Comparison of ENCODE assay signal across 19 cellular contexts in genomic region chr17:27919120-27919519, GRCh38.
"Had no signal": no experiment of that assay in that cellular context is flagged by ENCODE, and none has a peak within 500 bp of the region (broad histone marks: within the 10 kb centered on the region; RNA-seq: fewer than 3 reads in every experiment).

No MANE protein-coding gene starts in this region.

- H3K36me3 ChIP-seq: brain microvascular endothelial cell, left ventricle myocardium inferior, right atrium auricular region, tibial nerve had no signal

- H3K4me3 ChIP-seq: coronary artery, left ventricle myocardium inferior, psoas muscle, right atrium auricular region, tibial nerve had no signal

- H3K9me3 ChIP-seq: left ventricle myocardium inferior, psoas muscle, right atrium auricular region, tibial nerve had no signal

- H3K4me3 Mint-ChIP-seq: activated CD4-positive, alpha-beta memory T cell treated with anti-CD3 and anti-CD28 coated beads, Interleukin-2, amount 10 ng/mL, durations not matched to agents 7 days and 5 days; activated naive CD4-positive, alpha-beta T cell treated with anti-CD3 and anti-CD28 coated beads for 36 hours; activated naive CD8-positive, alpha-beta T cell treated with anti-CD3 and anti-CD28 coated beads, Interleukin-2, amount 10 ng/mL, durations not matched to agents 7 days and 5 days; activated T-cell treated with anti-CD3 and anti-CD28 coated beads, Interleukin-2, amount 50 U/mL, for 72 hours; immature natural killer cell; mesothelial cell of epicardium; natural killer cell; stimulated activated naive CD8-positive, alpha-beta T cell treated with anti-CD3 and anti-CD28 coated beads, Interleukin-15, Interleukin-2, amounts not matched to agents 100 ng/mL and 50 ng/mL, for 24 hours; T-helper 17 cell had no signal

- DNase-seq: activated CD4-positive, alpha-beta memory T cell treated with anti-CD3 and anti-CD28 coated beads, Interleukin-2, amount 10 ng/mL, durations not matched to agents 7 days and 5 days; activated CD4-positive, alpha-beta T cell treated with anti-CD3 and anti-CD28 coated beads for 48 hours; activated effector memory CD4-positive, alpha-beta T cell treated with Interleukin-2 at 50 U/mL for 16 hours; activated naive CD4-positive, alpha-beta T cell treated with anti-CD3 and anti-CD28 coated beads for 36 hours; activated naive CD8-positive, alpha-beta T cell treated with anti-CD3 and anti-CD28 coated beads, Interleukin-2, amount 10 ng/mL, durations not matched to agents 7 days and 5 days; activated T-cell treated with anti-CD3 and anti-CD28 coated beads, Interleukin-2, amount 50 U/mL, for 72 hours; brain microvascular endothelial cell; foreskin keratinocyte; immature natural killer cell; left ventricle myocardium inferior; natural killer cell; psoas muscle; stimulated activated CD4-positive, alpha-beta T cell treated with anti-CD3 and anti-CD28 coated beads, Interleukin-4, amount 100 ng/mL, for 4 hours; T-helper 17 cell had no signal

- H3K27ac Mint-ChIP-seq: activated CD4-positive, alpha-beta memory T cell treated with anti-CD3 and anti-CD28 coated beads, Interleukin-2, amount 10 ng/mL, durations not matched to agents 7 days and 5 days; activated naive CD4-positive, alpha-beta T cell treated with anti-CD3 and anti-CD28 coated beads for 36 hours; activated naive CD8-positive, alpha-beta T cell treated with anti-CD3 and anti-CD28 coated beads, Interleukin-2, amount 10 ng/mL, durations not matched to agents 7 days and 5 days; activated T-cell treated with anti-CD3 and anti-CD28 coated beads, Interleukin-2, amount 50 U/mL, for 72 hours; immature natural killer cell; mesothelial cell of epicardium; natural killer cell; stimulated activated naive CD8-positive, alpha-beta T cell treated with anti-CD3 and anti-CD28 coated beads, Interleukin-15, Interleukin-2, amounts not matched to agents 100 ng/mL and 50 ng/mL, for 24 hours; T-helper 17 cell had no signal

- H3K36me3 Mint-ChIP-seq: activated naive CD8-positive, alpha-beta T cell treated with anti-CD3 and anti-CD28 coated beads, Interleukin-2, amount 10 ng/mL, durations not matched to agents 7 days and 5 days; immature natural killer cell; mesothelial cell of epicardium; natural killer cell had no signal

- H3K4me1 ChIP-seq: foreskin keratinocyte, psoas muscle, tibial nerve had no signal

- H3K27me3 ChIP-seq: brain microvascular endothelial cell, foreskin keratinocyte, right atrium auricular region, tibial nerve had no signal

- ATAC-seq: activated T-cell treated with anti-CD3 and anti-CD28 coated beads, Interleukin-2, amount 50 U/mL, for 72 hours; foreskin keratinocyte; natural killer cell; psoas muscle; T-helper 17 cell had no signal

- H3K27me3 Mint-ChIP-seq: activated CD4-positive, alpha-beta memory T cell treated with anti-CD3 and anti-CD28 coated beads, Interleukin-2, amount 10 ng/mL, durations not matched to agents 7 days and 5 days; activated naive CD8-positive, alpha-beta T cell treated with anti-CD3 and anti-CD28 coated beads, Interleukin-2, amount 10 ng/mL, durations not matched to agents 7 days and 5 days; stimulated activated naive CD8-positive, alpha-beta T cell treated with anti-CD3 and anti-CD28 coated beads, Interleukin-15, Interleukin-2, amounts not matched to agents 100 ng/mL and 50 ng/mL, for 24 hours had no signal

- H3K27ac ChIP-seq: brain microvascular endothelial cell, coronary artery, foreskin keratinocyte, left ventricle myocardium inferior, psoas muscle, right atrium auricular region, tibial nerve had no signal

- H3K9me3 Mint-ChIP-seq: activated CD4-positive, alpha-beta memory T cell treated with anti-CD3 and anti-CD28 coated beads, Interleukin-2, amount 10 ng/mL, durations not matched to agents 7 days and 5 days; activated naive CD4-positive, alpha-beta T cell treated with anti-CD3 and anti-CD28 coated beads for 36 hours; activated naive CD8-positive, alpha-beta T cell treated with anti-CD3 and anti-CD28 coated beads, Interleukin-2, amount 10 ng/mL, durations not matched to agents 7 days and 5 days; activated T-cell treated with anti-CD3 and anti-CD28 coated beads, Interleukin-2, amount 50 U/mL, for 72 hours; immature natural killer cell; mesothelial cell of epicardium; natural killer cell; stimulated activated naive CD8-positive, alpha-beta T cell treated with anti-CD3 and anti-CD28 coated beads, Interleukin-15, Interleukin-2, amounts not matched to agents 100 ng/mL and 50 ng/mL, for 24 hours had no signal

- H3K4me1 Mint-ChIP-seq: activated CD4-positive, alpha-beta memory T cell treated with anti-CD3 and anti-CD28 coated beads, Interleukin-2, amount 10 ng/mL, durations not matched to agents 7 days and 5 days; activated naive CD8-positive, alpha-beta T cell treated with anti-CD3 and anti-CD28 coated beads, Interleukin-2, amount 10 ng/mL, durations not matched to agents 7 days and 5 days; immature natural killer cell; natural killer cell; T-helper 17 cell had no signal
